ENCODE assay signal across 23 cellular contexts in genomic region chr2:88185480-88185879, GRCh38. TPM values are rescaled to one million over a fixed set of nuclear protein-coding genes. Genes with fewer than 3 reads are reported as not detected.
DNase-seq lines count a peak whose midpoint lies in the region; ATAC-seq and TF ChIP-seq lines count a peak whose summit lies in the region.
"Had no signal": no experiment of that assay in that cellular context is flagged by ENCODE, and none has a peak within 500 bp of the region (broad histone marks: within the 10 kb centered on the region; RNA-seq: fewer than 3 reads in every experiment).

No MANE protein-coding gene starts in this region.

- intact Hi-C loops in aorta (cut with DNase I) (no loop called here), lower lobe of right lung (cut with DNase I) (no loop called here)

- H3K4me1 Mint-ChIP-seq in stimulated activated naive CD8-positive, alpha-beta T cell treated with anti-CD3 and anti-CD28 coated beads, Interleukin-15, amount 100 ng/mL, for 72 hours, result peaks cover 43% of the 10 kb centered on the region

- 91 to 97% methylated on average over 4 of the region's 4 CpGs for WGBS in aorta, 2 donors

- H3K9me3 ChIP-seq in BLaER1 (peaks cover 12% of the 10 kb centered on the region; the same call in 1 of the 2 replicates), aorta (ENCODE audit: control insufficient read depth, low read length) (no peaks in the 10 kb centered on the region), lower lobe of right lung (no peaks in the 10 kb centered on the region)
- peaks cover 0 to 19% (median 7%) of the 10 kb centered on the region in 11 experiments; a peak in 12 of 22 replicates for H3K9me3 ChIP-seq in BLaER1 treated with 17β-estradiol and CSF1 and Interleukin-3, amounts not matched to agents 10 nM and 100 nM (replicated peaks in 1 of 11)
- H3K9me3 ChIP-seq: BE2C had no signal

- ATAC-seq in left lobe of liver (peak; percentile 53), aorta (ENCODE audit: low FRiP score) (peak; percentile 40), lower lobe of right lung (no peak)
- no peak for ATAC-seq in stimulated activated naive CD8-positive, alpha-beta T cell treated with anti-CD3 and anti-CD28 coated beads, Interleukin-15, amount 100 ng/mL, for 72 hours

- H4K20me1 ChIP-seq in BLaER1, result no peaks in the 10 kb centered on the region
- no peaks in the 10 kb centered on the region for H4K20me1 ChIP-seq in BLaER1 treated with 17β-estradiol and CSF1 and Interleukin-3, amounts not matched to agents 10 nM and 100 nM

- H3K4me3 Mint-ChIP-seq in stimulated activated naive CD8-positive, alpha-beta T cell treated with anti-CD3 and anti-CD28 coated beads, Interleukin-15, amount 100 ng/mL, for 72 hours, result no peak overlapping the region
- H3K4me3 Mint-ChIP-seq: CD14-positive monocyte; CD4-positive, alpha-beta memory T cell; CD8-positive, alpha-beta memory T cell had no signal

- peak overlapping the region; percentile 53; the same call in 1 of the 2 replicates for H3K27ac ChIP-seq in BLaER1
- H3K27ac ChIP-seq in BLaER1 treated with 17β-estradiol and CSF1 and Interleukin-3, amounts not matched to agents 10 nM and 100 nM, result peak overlapping the region in 3 of 11 experiments; percentile 18 to 44 (median 30); a peak in 2 of 22 replicates
- H3K27ac ChIP-seq in aorta (ENCODE audit: low read depth in 1 of 2, low read length in 2 of 2), result no peak overlapping the region
- no peak overlapping the region for H3K27ac ChIP-seq in lower lobe of right lung

- peak overlapping the region; percentile 72 for H3K4me2 ChIP-seq in BLaER1
- H3K4me2 ChIP-seq in BLaER1 treated with 17β-estradiol and CSF1 and Interleukin-3, amounts not matched to agents 10 nM and 100 nM, result peak overlapping the region in 10 of 11 experiments; percentile 16 to 70 (median 60); a peak in 16 of 22 replicates

- H3K27me3 ChIP-seq in BLaER1 (no peaks in the 10 kb centered on the region), aorta (ENCODE audit: control insufficient read depth in 1 of 2, insufficient read depth in 2 of 2, low read length in 1 of 2) (no peaks in the 10 kb centered on the region), lower lobe of right lung (ENCODE audit: low read depth) (no peaks in the 10 kb centered on the region)
- H3K27me3 ChIP-seq in BLaER1 treated with 17β-estradiol and CSF1 and Interleukin-3, amounts not matched to agents 10 nM and 100 nM, result no peaks in the 10 kb centered on the region
- H3K27me3 ChIP-seq: BE2C had no signal

- no peaks in the 10 kb centered on the region for H3K36me3 ChIP-seq in BLaER1
- H3K36me3 ChIP-seq in BLaER1 treated with 17β-estradiol and CSF1 and Interleukin-3, amounts not matched to agents 10 nM and 100 nM, result no peaks in the 10 kb centered on the region
- no peaks in the 10 kb centered on the region for H3K36me3 ChIP-seq in aorta (ENCODE audit: control insufficient read depth in 1 of 2, insufficient read depth in 2 of 2, low read length in 1 of 2)
- peaks cover 24% of the 10 kb centered on the region for H3K36me3 ChIP-seq in lower lobe of right lung
- H3K36me3 ChIP-seq: BE2C had no signal

- peaks cover 40% of the 10 kb centered on the region for H3K27me3 Mint-ChIP-seq in stimulated activated naive CD8-positive, alpha-beta T cell treated with anti-CD3 and anti-CD28 coated beads, Interleukin-15, amount 100 ng/mL, for 72 hours
- H3K27me3 Mint-ChIP-seq: CD4-positive, CD25-positive, alpha-beta regulatory T cell had no signal

- H3K4me1 ChIP-seq in BLaER1 (peaks cover 57% of the 10 kb centered on the region), aorta (ENCODE audit: control insufficient read depth in 1 of 2, insufficient read depth in 2 of 2, low read length in 2 of 2) (no peaks in the 10 kb centered on the region), lower lobe of right lung (no peaks in the 10 kb centered on the region)
- H3K4me1 ChIP-seq in BLaER1 treated with 17β-estradiol and CSF1 and Interleukin-3, amounts not matched to agents 10 nM and 100 nM, result peaks cover 23 to 54% (median 37%) of the 10 kb centered on the region in 10 experiments
- H3K4me1 ChIP-seq: BE2C had no signal

- peak overlapping the region in 1 of 2 donors; percentile 57 for H3K27ac Mint-ChIP-seq in stimulated activated naive CD8-positive, alpha-beta T cell treated with anti-CD3 and anti-CD28 coated beads, Interleukin-15, amount 100 ng/mL, for 72 hours
- H3K27ac Mint-ChIP-seq: CD14-positive monocyte; CD4-positive, alpha-beta memory T cell had no signal

- no peak overlapping the region for H3K9ac ChIP-seq in BLaER1
- H3K9ac ChIP-seq in BLaER1 treated with 17β-estradiol and CSF1 and Interleukin-3, amounts not matched to agents 10 nM and 100 nM, result no peak overlapping the region

- peaks cover 6% of the 10 kb centered on the region in 2 donors for H3K9me3 Mint-ChIP-seq in stimulated activated naive CD8-positive, alpha-beta T cell treated with anti-CD3 and anti-CD28 coated beads, Interleukin-15, amount 100 ng/mL, for 72 hours

- no peak for TF ChIP-seq CTCF in lower lobe of right lung (IDR thresholded peaks at IDR 0.05)

- H3K4me3 ChIP-seq in BLaER1 (no peak overlapping the region), aorta (ENCODE audit: low read length in 2 of 2) (no peak overlapping the region), lower lobe of right lung (no peak overlapping the region)
- H3K4me3 ChIP-seq in BLaER1 treated with 17β-estradiol and CSF1 and Interleukin-3, amounts not matched to agents 10 nM and 100 nM, result no peak overlapping the region

- DNase-seq in left lobe of liver (ENCODE audit: low spot score) (no peak), aorta (no peak), amniotic stem cell (lab: John Stamatoyannopoulos, UW) (no peak), lower lobe of right lung (no peak)
- no peak for DNase-seq in stimulated activated naive CD8-positive, alpha-beta T cell treated with anti-CD3 and anti-CD28 coated beads, Interleukin-15, amount 100 ng/mL, for 72 hours
- DNase-seq: 8988T; ACHN; BE2C; C1 segment of cervical spinal cord; CD4-positive, alpha-beta memory T cell; CD8-positive, alpha-beta memory T cell; COR-L47; DMS 273 treated with DMSO at 0.1 percent for 48 hours; DMS153; DMS53; DMS79; GF-D8 had no signal

RNA-seq across cellular contexts. Expression of gene THNSL2, which starts 15.3 kb away (rescaled TPM):
- total RNA-seq in left lobe of liver (58.6 TPM), aorta (10 to 100 TPM in 1 of 2 donors, 1 to 10 TPM in 1; 4.8 to 15.9 TPM), lower lobe of right lung (24.3 TPM)
- 10 to 100 TPM in 1 of 2 donors, 1 to 10 TPM in 1; 8.6 to 22.5 TPM for polyA plus RNA-seq in aorta
- total RNA-seq: A673 had no signal
- polyA plus RNA-seq: CD8-positive, alpha-beta memory T cell had no signal

RNA-seq across cellular contexts. Expression of gene FABP1, which starts 57.6 kb away (rescaled TPM):
- total RNA-seq in left lobe of liver (351 TPM), aorta (not detected), lower lobe of right lung (not detected)
- 1,000 to 10,000 TPM in 1 of 2 donors, 10 to 100 TPM in 1; 18.8 to 2,211 TPM for polyA plus RNA-seq in aorta
- total RNA-seq: A673; CD4-positive, alpha-beta memory T cell; CD4-positive, CD25-positive, alpha-beta regulatory T cell; CD8-positive, alpha-beta memory T cell had no signal
- polyA plus RNA-seq: AG04450; CD14-positive monocyte; CD4-positive, alpha-beta memory T cell; CD4-positive, CD25-positive, alpha-beta regulatory T cell; CD8-positive, alpha-beta memory T cell had no signal

Comparison
In these comparisons a context has a peak if more than half of its experiments do, and no peak if none do; other contexts are left out.
1. ATAC-seq: peak in left lobe of liver (single experiment) and aorta (single experiment); none in stimulated activated naive CD8-positive, alpha-beta T cell treated with anti-CD3 and anti-CD28 coated beads, Interleukin-15, amount 100 ng/mL, for 72 hours (single experiment) and lower lobe of right lung (0 of 2).
2. RNA of gene FABP1, which starts 57.6 kb away (total RNA-seq): 351 TPM in left lobe of liver (single experiment); not detected in aorta and not detected in lower lobe of right lung (single experiment); every median in the first group is over 100 times any median in the second.